In genomic region chr17:77887464-77888241, GRCh38 we compare ENCODE assay signal across 8 cellular contexts.
DNase-seq lines count a peak whose midpoint lies in the region; ATAC-seq, FAIRE-seq and TF ChIP-seq lines count a peak whose summit lies in the region.

No MANE protein-coding gene starts in this region.

- H3K4me1 Mint-ChIP-seq in dendritic cell treated with granulocyte-macrophage colony-stimulating factor and Interleukin-4, amounts not matched to agents 40 ng/mL and 50 ng/mL, for 4 days (ENCODE audit: low read depth), result peaks cover 57% of the 10 kb centered on the region

- peak overlapping the region; percentile 58 for H3K4me3 ChIP-seq in BLaER1
- H3K4me3 ChIP-seq in liver (ENCODE audit: low read depth in 1 of 3, low read length in 3 of 3), result peak overlapping the region; percentile 44 to 59 (median 56)

- no peak overlapping the region for H3K27ac ChIP-seq in BLaER1
- H3K27ac ChIP-seq in liver (ENCODE audit: low read depth in 1 of 2, low read length in 2 of 2), result peak overlapping the region; percentile 31 to 59

- H3K4me2 ChIP-seq in BLaER1, result peak overlapping the region; percentile 98

- H3K9me3 ChIP-seq in BLaER1 (no peaks in the 10 kb centered on the region), liver (ENCODE audit: control insufficient read depth in 4 of 4, low read length in 3 of 4) (no peaks in the 10 kb centered on the region)

- peaks cover 93% of the 10 kb centered on the region for H3K27me3 Mint-ChIP-seq in dendritic cell treated with granulocyte-macrophage colony-stimulating factor and Interleukin-4, amounts not matched to agents 40 ng/mL and 50 ng/mL, for 4 days

- peak overlapping the region; percentile 73 for H3K27ac Mint-ChIP-seq in dendritic cell treated with granulocyte-macrophage colony-stimulating factor and Interleukin-4, amounts not matched to agents 40 ng/mL and 50 ng/mL, for 4 days

- TF ChIP-seq CTCF in liver (IDR thresholded peaks at IDR 0.05; ENCODE audit: low read depth, low read length, missing input control), result no peak

- peak overlapping the region; percentile 66 for H3K4me3 Mint-ChIP-seq in dendritic cell treated with granulocyte-macrophage colony-stimulating factor and Interleukin-4, amounts not matched to agents 40 ng/mL and 50 ng/mL, for 4 days

- H3K36me3 ChIP-seq in BLaER1, result no peaks in the 10 kb centered on the region
- H3K36me3 ChIP-seq in liver (ENCODE audit: control insufficient read depth in 4 of 4, insufficient read depth in 3 of 4, low read depth in 1 of 4, low read length in 3 of 4), result no peaks in the 10 kb centered on the region

- H3K9me3 Mint-ChIP-seq in dendritic cell treated with granulocyte-macrophage colony-stimulating factor and Interleukin-4, amounts not matched to agents 40 ng/mL and 50 ng/mL, for 4 days, result no peaks in the 10 kb centered on the region

- 6% methylated on average over 44 of the region's 44 CpGs for WGBS in liver

- TF ChIP-seq RAD21 in liver (IDR thresholded peaks at IDR 0.05), result peak in 1 of 2 donors; percentile 31

- FAIRE-seq in GM12892 (lab: Jason Lieb, UNC), result no peak

- peaks cover 34% of the 10 kb centered on the region for H3K27me3 ChIP-seq in BLaER1
- peaks cover 0 to 4% (median 0%) of the 10 kb centered on the region in 4 donors for H3K27me3 ChIP-seq in liver (ENCODE audit: control insufficient read depth in 4 of 4, insufficient read depth in 4 of 4, low read length in 3 of 4)

- H4K20me1 ChIP-seq in BLaER1, result peaks cover 15% of the 10 kb centered on the region

- no peak for ATAC-seq in GM21529 (IDR thresholded peaks at IDR 0.05; ENCODE audit: unreplicated experiment)

- no peak for TF ChIP-seq POLR2A in GM12892 (IDR thresholded peaks at IDR 0.05; ENCODE audit: low read depth, low read length)

- intact Hi-C loops in dendritic cell treated with granulocyte-macrophage colony-stimulating factor and Interleukin-4, amounts not matched to agents 40 ng/mL and 50 ng/mL, for 4 days (cut with micrococcal nuclease), result loop anchor here (5.0 kb wide), 1 partner anchor 45 kb away; no protein-coding TSS in a partner anchor

- DNase-seq in NCI-H1436 (lab: John Stamatoyannopoulos, UW) (peak; percentile 80), GM12892 (ENCODE audit: insufficient read length) (no peak)
- peak; percentile 57 to 68 for DNase-seq in activated CD4-positive, alpha-beta T cell treated with anti-CD3 and anti-CD28 coated beads, Interleukin-2, amount 50 U/mL, for 48 hours
- DNase-seq in stimulated activated CD4-positive, alpha-beta T cell treated with anti-CD3 and anti-CD28 coated beads, Interleukin-1b, Interleukin-23, amount 100 ng/mL, for 48 hours, result peak; percentile 52

- H3K36me3 Mint-ChIP-seq in dendritic cell treated with granulocyte-macrophage colony-stimulating factor and Interleukin-4, amounts not matched to agents 40 ng/mL and 50 ng/mL, for 4 days (ENCODE audit: low read depth), result no peaks in the 10 kb centered on the region

- H3K9ac ChIP-seq in BLaER1 (peak overlapping the region; percentile 52), liver (ENCODE audit: low read depth in 1 of 2, low read length in 2 of 2) (peak overlapping the region; percentile 58 to 75)

- H3K4me1 ChIP-seq in BLaER1 (peaks cover 55% of the 10 kb centered on the region), liver (ENCODE audit: control insufficient read depth in 4 of 4, insufficient read depth in 4 of 4, low read length in 3 of 4) (peaks cover 0 to 14% (median 7%) of the 10 kb centered on the region in 4 donors)

TF ChIP-seq in liver, 16 proteins besides CTCF, POLR2A, EP300 and RAD21:
- TF ChIP-seq, protein P1, sequence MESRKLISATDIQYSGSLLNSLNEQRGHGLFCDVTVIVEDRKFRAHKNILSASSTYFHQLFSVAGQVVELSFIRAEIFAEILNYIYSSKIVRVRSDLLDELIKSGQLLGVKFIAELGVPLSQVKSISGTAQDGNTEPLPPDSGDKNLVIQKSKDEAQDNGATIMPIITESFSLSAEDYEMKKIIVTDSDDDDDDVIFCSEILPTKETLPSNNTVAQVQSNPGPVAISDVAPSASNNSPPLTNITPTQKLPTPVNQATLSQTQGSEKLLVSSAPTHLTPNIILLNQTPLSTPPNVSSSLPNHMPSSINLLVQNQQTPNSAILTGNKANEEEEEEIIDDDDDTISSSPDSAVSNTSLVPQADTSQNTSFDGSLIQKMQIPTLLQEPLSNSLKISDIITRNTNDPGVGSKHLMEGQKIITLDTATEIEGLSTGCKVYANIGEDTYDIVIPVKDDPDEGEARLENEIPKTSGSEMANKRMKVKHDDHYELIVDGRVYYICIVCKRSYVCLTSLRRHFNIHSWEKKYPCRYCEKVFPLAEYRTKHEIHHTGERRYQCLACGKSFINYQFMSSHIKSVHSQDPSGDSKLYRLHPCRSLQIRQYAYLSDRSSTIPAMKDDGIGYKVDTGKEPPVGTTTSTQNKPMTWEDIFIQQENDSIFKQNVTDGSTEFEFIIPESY (IDR thresholded peaks at IDR 0.05), result no peak
- TF ChIP-seq GABPA (IDR thresholded peaks at IDR 0.05 in 1 of 2, conservative IDR thresholded peaks at IDR 0.05 in 1 of 2) (peak in 1 of 2 donors; percentile 71), SP1 (IDR thresholded peaks at IDR 0.05) (peak; percentile 39), HNF4A (conservative IDR thresholded peaks at IDR 0.05) (peak in 1 of 2 donors; percentile 42), REST (IDR thresholded peaks at IDR 0.05) (no peak), JUND (IDR thresholded peaks at IDR 0.05) (no peak), NR2F2 (IDR thresholded peaks at IDR 0.05) (no peak), EGR1 (IDR thresholded peaks at IDR 0.05; ENCODE audit: low read depth in 2 of 2) (no peak), RXRA (IDR thresholded peaks at IDR 0.05) (peak in 1 of 2 donors; percentile 44), FOXA1 (IDR thresholded peaks at IDR 0.05) (no peak), TAF1 (conservative IDR thresholded peaks at IDR 0.05) (no peak), HNF4G (IDR thresholded peaks at IDR 0.05) (no peak), ATF3 (IDR thresholded peaks at IDR 0.05) (no peak), FOXA2 (IDR thresholded peaks at IDR 0.05) (no peak), YY1 (IDR thresholded peaks at IDR 0.05) (peak; percentile 22)
- TF ChIP-seq, protein P2, sequence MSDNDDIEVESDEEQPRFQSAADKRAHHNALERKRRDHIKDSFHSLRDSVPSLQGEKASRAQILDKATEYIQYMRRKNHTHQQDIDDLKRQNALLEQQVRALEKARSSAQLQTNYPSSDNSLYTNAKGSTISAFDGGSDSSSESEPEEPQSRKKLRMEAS (IDR thresholded peaks at IDR 0.05), result peak; percentile 73
TF ChIP-seq in liver: peak in this region for 6.
